ENCODE assay signal across 8 cellular contexts in genomic region chr12:8906266-8906665, GRCh38. TPM values are rescaled to one million over a fixed set of nuclear protein-coding genes. Genes with fewer than 3 reads are reported as not detected.
DNase-seq lines count a peak whose midpoint lies in the region; ATAC-seq, FAIRE-seq and TF ChIP-seq lines count a peak whose summit lies in the region.
"Not testable (repeated sequence)": the region's sequence is repeated elsewhere in the genome, so short reads cannot be mapped to it uniquely, and the experiment has no call there.

No MANE protein-coding gene starts in this region.

- intact Hi-C loops in heart right ventricle (cut with DNase I) = not testable (repeated sequence)

- peak; percentile 40 for DNase-seq in ELF-1 (ENCODE audit: low read depth, low spot score)
- not testable (repeated sequence) for DNase-seq in WTC11 (ENCODE audit: low spot score); H1 (ENCODE audit: low read depth in 1 of 2, low spot score in 2 of 2); heart right ventricle; mesothelial cell of epicardium (ENCODE audit: low spot score in 2 of 2, unreplicated experiment in 2 of 2); trophoblast cell

- not testable (repeated sequence) for TF ChIP-seq POLR2A in H1 (IDR thresholded peaks at IDR 0.05; ENCODE audit: control extremely low read depth in 1 of 2, low read depth in 2 of 2, low read length in 2 of 2)

- H3K4me2 ChIP-seq in H1 (ENCODE audit: insufficient read depth in 1 of 2, low read depth in 2 of 2, low read length in 2 of 2) = peak overlapping the region; percentile 14 to 52; a peak in 3 of 4 replicates
- not testable (repeated sequence) for H3K4me2 ChIP-seq in trophoblast cell (ENCODE audit: low read length)

- H2BK120ac ChIP-seq in H1 (replicated peaks; ENCODE audit: low read depth, low read length) = not testable (repeated sequence)
- H2BK120ac ChIP-seq in trophoblast cell (ENCODE audit: insufficient read depth, low read length, poor library complexity) = peak overlapping the region; percentile 3

- H3K27ac Mint-ChIP-seq in WTC11 (peak overlapping the region; percentile 99), mesothelial cell of epicardium (peak overlapping the region; percentile 94)

- H2BK5ac ChIP-seq in H1 (ENCODE audit: low read depth, low read length) = peak overlapping the region; percentile 86
- H2BK5ac ChIP-seq in trophoblast cell (ENCODE audit: low read depth, low read length, poor library complexity) = not testable (repeated sequence)

- not testable (repeated sequence) for TF ChIP-seq CTCF in WTC11 (IDR thresholded peaks at IDR 0.05); H1 (IDR thresholded peaks at IDR 0.05; ENCODE audit: control extremely low read depth in 1 of 3, insufficient read depth in 1 of 3, low read depth in 1 of 3, low read length in 3 of 3); heart right ventricle (IDR thresholded peaks at IDR 0.05); mesothelial cell of epicardium (IDR thresholded peaks at IDR 0.05; ENCODE audit: unreplicated experiment)

- TF ChIP-seq EP300 in H1 (IDR thresholded peaks at IDR 0.05; ENCODE audit: borderline replicate concordance in 1 of 2, low read depth in 2 of 2, low read length in 2 of 2) = not testable (repeated sequence)

- H3K79me2 ChIP-seq in H1 (ENCODE audit: control insufficient read depth in 1 of 2, insufficient read depth in 2 of 2, low read length in 2 of 2); trophoblast cell (ENCODE audit: control insufficient read depth, insufficient read depth, low read length, poor library complexity): not testable (repeated sequence)

- H2BK12ac ChIP-seq in H1 (ENCODE audit: low read depth, low read length) (peak overlapping the region; percentile 94; the same call in 1 of the 2 replicates), trophoblast cell (ENCODE audit: low read length) (peak overlapping the region; percentile 76)

- POLR2A ChIA-PET in WTC11 (lab: Charles Lee) = interaction anchor here (0.6 to 2.0 kb wide), 2 partner anchors 16 to 42 kb away, joined by 5 to 8 read pairs; no protein-coding TSS in a partner anchor
- POLR2A ChIA-PET in H1 (lab: Charles Lee; ENCODE audit: partially characterized antibody) = interaction anchor here (1.0 to 3.8 kb wide), 5 partner anchors 8 to 288 kb away, joined by 3 to 16 read pairs (median 3); partner anchors contain the start of gene PHC1

- not testable (repeated sequence) for H3K79me1 ChIP-seq in H1 (ENCODE audit: low read depth, low read length); trophoblast cell (ENCODE audit: low read length)

- not testable (repeated sequence) for H4K8ac ChIP-seq in H1 (ENCODE audit: extremely low read depth, insufficient read depth, low read length); trophoblast cell (ENCODE audit: low read depth, low read length)

- peak overlapping the region; percentile 77 for H2AK5ac ChIP-seq in H1 (ENCODE audit: low read depth, low read length)
- H2AK5ac ChIP-seq in trophoblast cell (ENCODE audit: low read length) = not testable (repeated sequence)

- not testable (repeated sequence) for TF ChIP-seq RAD21 in H1 (IDR thresholded peaks at IDR 0.05 in 1 of 2, conservative IDR thresholded peaks at IDR 0.05 in 1 of 2; ENCODE audit: low read depth in 2 of 2, low read length in 2 of 2)

- H4K5ac ChIP-seq in H1 (ENCODE audit: insufficient read length, low read depth, low read length) = peak overlapping the region; percentile 20

- H3K9ac ChIP-seq in HUES48 (ENCODE audit: low read depth, low read length) = peak overlapping the region; percentile 43; the same call in 1 of the 2 replicates
- not testable (repeated sequence) for H3K9ac ChIP-seq in H1 (replicated peaks in 1 of 4; ENCODE audit: extremely low read depth in 1 of 4, low read depth in 3 of 4, low read length in 3 of 4); trophoblast cell (ENCODE audit: low read length)
- H3K9ac ChIP-seq in iPS-15b (ENCODE audit: low read depth, low read length) = peak overlapping the region; percentile 51

- H3K27ac ChIP-seq in HUES48 (ENCODE audit: low read depth, low read length) (peak overlapping the region; percentile 90), heart right ventricle (peak overlapping the region in 7 of 10 donors; percentile 22 to 73 (median 61))
- not testable (repeated sequence) for H3K27ac ChIP-seq in H1 (ENCODE audit: low read depth, low read length); trophoblast cell (ENCODE audit: low read depth, low read length)

- ATAC-seq in WTC11 = peak; percentile 30
- ATAC-seq in heart right ventricle = not testable (repeated sequence)

- H3K4ac ChIP-seq in H1 (replicated peaks; ENCODE audit: insufficient read length, low read depth, low read length); trophoblast cell (ENCODE audit: low read depth, low read length): not testable (repeated sequence)

- 64% methylated on average over 9 of the region's 9 CpGs; no CpG with 5 or more reads in 1 of the 2 experiments for WGBS in H1 (ENCODE audit: extremely low coverage in 1 of 2, insufficient coverage in 1 of 2, insufficient read length in 1 of 2, insufficient replicate concordance in 2 of 2, low coverage in 1 of 2, low lambda C conversion rate in 2 of 2, missing lambda C conversion rate in 1 of 2), 2 experiments
- WGBS in heart right ventricle, 2 donors = 87% methylated on average over 9 of the region's 9 CpGs
- WGBS in trophoblast cell (ENCODE audit: extremely low coverage, insufficient coverage, insufficient read length) = no CpG with 5 or more reads among the region's 9 CpGs

- H3K4me1 ChIP-seq in HUES48 (ENCODE audit: control insufficient read depth, insufficient read depth, low read length) (peaks cover 42% of the 10 kb centered on the region), H1 (replicated peaks in 1 of 4; ENCODE audit: control insufficient read depth in 3 of 4, insufficient read depth in 4 of 4, low read length in 3 of 4) (peaks cover 4 to 28% (median 21%) of the 10 kb centered on the region in 4 experiments), heart right ventricle (peaks cover 0 to 12% (median 0%) of the 10 kb centered on the region in 9 donors), iPS-15b (ENCODE audit: control insufficient read depth, insufficient read depth, low read length) (peaks cover 38% of the 10 kb centered on the region)
- not testable (repeated sequence) for H3K4me1 ChIP-seq in trophoblast cell (ENCODE audit: control insufficient read depth in 1 of 2, insufficient read depth in 2 of 2, low read length in 2 of 2)

- FAIRE-seq in H1 (lab: Jason Lieb, UNC) = not testable (repeated sequence)

- not testable (repeated sequence) for H4K12ac ChIP-seq in trophoblast cell (ENCODE audit: low read depth, low read length)

- H3K9me3 ChIP-seq in HUES48 (ENCODE audit: control insufficient read depth, insufficient read depth, low read length); H1 (ENCODE audit: insufficient read depth in 2 of 2, low read depth in 1 of 2, low read length in 1 of 2); heart right ventricle; iPS-15b (ENCODE audit: control insufficient read depth, insufficient read depth, low read length); trophoblast cell (ENCODE audit: insufficient read depth, low read depth, low read length): not testable (repeated sequence)

- H2BK15ac ChIP-seq in H1 (ENCODE audit: low read length) = not testable (repeated sequence)

- not testable (repeated sequence) for H4K91ac ChIP-seq in H1 (replicated peaks; ENCODE audit: insufficient read length, low read length); trophoblast cell (ENCODE audit: low read depth, low read length)

- peak overlapping the region; percentile 55; the same call in 1 of the 2 replicates for H3K18ac ChIP-seq in H1 (ENCODE audit: extremely low read depth, low read length)
- H3K18ac ChIP-seq in trophoblast cell (ENCODE audit: low read length) = not testable (repeated sequence)

- H3K4me3 Mint-ChIP-seq in WTC11 = peak overlapping the region; percentile 49; the same call in 1 of the 2 replicates
- not testable (repeated sequence) for H3K4me3 Mint-ChIP-seq in mesothelial cell of epicardium

- not testable (repeated sequence) for H3K27me3 Mint-ChIP-seq in WTC11 (ENCODE audit: low read depth); mesothelial cell of epicardium (ENCODE audit: low read depth)

- H3K56ac ChIP-seq in H1 (replicated peaks; ENCODE audit: insufficient read length, low read depth, low read length) = not testable (repeated sequence)

- not testable (repeated sequence) for H4K20me1 ChIP-seq in H1 (replicated peaks in 1 of 2; ENCODE audit: control insufficient read depth in 1 of 2, insufficient read depth in 2 of 2, low read length in 2 of 2)

- peaks cover 65% of the 10 kb centered on the region for H3K4me1 Mint-ChIP-seq in WTC11
- peaks cover 20% of the 10 kb centered on the region for H3K4me1 Mint-ChIP-seq in mesothelial cell of epicardium

- H3K23me2 ChIP-seq in H1 (ENCODE audit: low read depth, low read length) = not testable (repeated sequence)

- not testable (repeated sequence) for H3K23ac ChIP-seq in H1 (ENCODE audit: insufficient read length); trophoblast cell (ENCODE audit: low read length)

- not testable (repeated sequence) for H3K27me3 ChIP-seq in HUES48 (ENCODE audit: control insufficient read depth, insufficient read depth, low read length); H1 (replicated peaks in 1 of 4; ENCODE audit: control insufficient read depth in 3 of 4, extremely low read depth in 1 of 4, insufficient read depth in 3 of 4, low read length in 3 of 4); heart right ventricle; iPS-15b (ENCODE audit: control insufficient read depth, insufficient read depth, low read length); trophoblast cell (ENCODE audit: insufficient read depth, low read length)

- not testable (repeated sequence) for H3K36me3 ChIP-seq in HUES48 (ENCODE audit: control insufficient read depth, insufficient read depth, low read length); H1 (ENCODE audit: control insufficient read depth in 2 of 4, insufficient read depth in 4 of 4, low read length in 3 of 4); heart right ventricle; iPS-15b (ENCODE audit: control insufficient read depth, insufficient read depth, low read length); trophoblast cell (ENCODE audit: control insufficient read depth in 1 of 2, insufficient read depth in 2 of 2, low read length in 2 of 2)

- H2BK20ac ChIP-seq in H1 (ENCODE audit: low read length) = not testable (repeated sequence)

- CTCF ChIA-PET in WTC11 (lab: Charles Lee) = interaction anchor here (2.2 to 2.3 kb wide), 2 partner anchors 16 to 46 kb away, joined by 10 to 15 read pairs; no protein-coding TSS in a partner anchor
- CTCF ChIA-PET in H1 (lab: Charles Lee; ENCODE audit: partially characterized antibody) = interaction anchor here (0.6 to 2.8 kb wide), 4 partner anchors 9 to 225 kb away, joined by 3 to 12 read pairs (median 3); no protein-coding TSS in a partner anchor

- not testable (repeated sequence) for H2AFZ ChIP-seq in H1 (ENCODE audit: low read length); trophoblast cell (ENCODE audit: insufficient read depth, low read length, poor library complexity)

- H3K36me3 Mint-ChIP-seq in WTC11 = peaks cover 18% of the 10 kb centered on the region
- H3K36me3 Mint-ChIP-seq in mesothelial cell of epicardium = not testable (repeated sequence)

- H3K4me3 ChIP-seq in HUES48 (ENCODE audit: low read depth, low read length); H1 (ENCODE audit: extremely low read depth in 1 of 4, insufficient read depth in 2 of 4, low read depth in 3 of 4, low read length in 4 of 4); heart right ventricle; iPS-15b (ENCODE audit: low read depth, low read length); trophoblast cell (ENCODE audit: low read depth, low read length): not testable (repeated sequence)

- H3K9me3 Mint-ChIP-seq in WTC11 = peaks cover 16% of the 10 kb centered on the region
- H3K9me3 Mint-ChIP-seq in mesothelial cell of epicardium = not testable (repeated sequence)

- not testable (repeated sequence) for H3K14ac ChIP-seq in H1 (ENCODE audit: insufficient read length); trophoblast cell (ENCODE audit: low read length)

RNA-seq across cellular contexts. Expression of gene PHC1, which starts 8.0 kb away (rescaled TPM):
- 733 to 940 TPM (median 913 TPM) in 3 replicates for total RNA-seq in WTC11 (2021)
- 895 and 934 TPM in 2 replicates for total RNA-seq in H1 (2021; fragmentation: NEBNext Ultra II Directional; extraction: Animal tissue kit (Norgen Biotek cat#: 25700))
- 1,655 and 1,966 TPM in 2 replicates for polyA plus RNA-seq in H1 (2011; rRNA removed)
- polyA plus RNA-seq in H1 (2011; cell fraction: cytosol; rRNA removed) = 1,167 TPM
- 4,031 TPM for polyA plus RNA-seq in H1 (2011; cell fraction: nucleus; rRNA removed)
- polyA plus RNA-seq in H1 (2012, experiment 1 of 2) = 523 to 757 TPM (median 649 TPM) in 4 replicates
- 232 TPM for polyA plus RNA-seq in H1 (2012, experiment 2 of 2)
- polyA plus RNA-seq in H1 (2013, experiment 1 of 2) = 1,106 TPM
- 1,034 TPM for polyA plus RNA-seq in H1 (2013, experiment 2 of 2)
- 658 and 938 TPM in 2 replicates for polyA minus RNA-seq in H1 (2011; rRNA and poly(A)+ RNA removed)
- 651 TPM for polyA minus RNA-seq in H1 (2011; cell fraction: cytosol; rRNA and poly(A)+ RNA removed)
- polyA minus RNA-seq in H1 (2011; cell fraction: nucleus; rRNA and poly(A)+ RNA removed) = 450 TPM
- 10 to 100 TPM; 18.7 to 33.6 (median 23.7) TPM for total RNA-seq in heart right ventricle
- 10 to 100 TPM; 15.4 to 24.7 TPM for polyA plus RNA-seq in heart right ventricle
- total RNA-seq in mesothelial cell of epicardium = 115 to 119 TPM (median 117 TPM) in 3 replicates
- polyA plus RNA-seq in trophoblast cell (2013) = 79.9 and 84.1 TPM in 2 replicates

RNA-seq across cellular contexts. Expression of gene M6PR, which starts 43.2 kb away (rescaled TPM):
- total RNA-seq in WTC11 (2021) (106 to 139 TPM (median 112 TPM) in 3 replicates), heart right ventricle (100 to 1,000 TPM in 7 of 10 donors, 10 to 100 TPM in 3; 85.5 to 133 (median 104) TPM), mesothelial cell of epicardium (117 to 118 TPM (median 117 TPM) in 3 replicates)
- 106 and 115 TPM in 2 replicates for total RNA-seq in H1 (2021; fragmentation: NEBNext Ultra II Directional; extraction: Animal tissue kit (Norgen Biotek cat#: 25700))
- polyA plus RNA-seq in H1 (2011; rRNA removed) (122 and 123 TPM in 2 replicates), heart right ventricle (10 to 100 TPM; 67.1 to 68.7 TPM)
- polyA plus RNA-seq in H1 (2011; cell fraction: cytosol; rRNA removed) = 89.1 TPM
- 78.4 TPM for polyA plus RNA-seq in H1 (2011; cell fraction: nucleus; rRNA removed)
- polyA plus RNA-seq in H1 (2012, experiment 1 of 2) = 141 to 194 TPM (median 160 TPM) in 4 replicates
- 69.2 TPM for polyA plus RNA-seq in H1 (2012, experiment 2 of 2)
- polyA plus RNA-seq in H1 (2013, experiment 1 of 2) = 128 TPM
- polyA plus RNA-seq in H1 (2013, experiment 2 of 2) = 150 TPM
- polyA minus RNA-seq in H1 (2011; rRNA and poly(A)+ RNA removed) = 223 and 232 TPM in 2 replicates
- 85.8 TPM for polyA minus RNA-seq in H1 (2011; cell fraction: cytosol; rRNA and poly(A)+ RNA removed)
- 65.6 TPM for polyA minus RNA-seq in H1 (2011; cell fraction: nucleus; rRNA and poly(A)+ RNA removed)
- polyA plus RNA-seq in trophoblast cell (2013) = 98.8 and 99.1 TPM in 2 replicates
